ENCODE assay signal across 10 cellular contexts in the genomic region with DNA sequence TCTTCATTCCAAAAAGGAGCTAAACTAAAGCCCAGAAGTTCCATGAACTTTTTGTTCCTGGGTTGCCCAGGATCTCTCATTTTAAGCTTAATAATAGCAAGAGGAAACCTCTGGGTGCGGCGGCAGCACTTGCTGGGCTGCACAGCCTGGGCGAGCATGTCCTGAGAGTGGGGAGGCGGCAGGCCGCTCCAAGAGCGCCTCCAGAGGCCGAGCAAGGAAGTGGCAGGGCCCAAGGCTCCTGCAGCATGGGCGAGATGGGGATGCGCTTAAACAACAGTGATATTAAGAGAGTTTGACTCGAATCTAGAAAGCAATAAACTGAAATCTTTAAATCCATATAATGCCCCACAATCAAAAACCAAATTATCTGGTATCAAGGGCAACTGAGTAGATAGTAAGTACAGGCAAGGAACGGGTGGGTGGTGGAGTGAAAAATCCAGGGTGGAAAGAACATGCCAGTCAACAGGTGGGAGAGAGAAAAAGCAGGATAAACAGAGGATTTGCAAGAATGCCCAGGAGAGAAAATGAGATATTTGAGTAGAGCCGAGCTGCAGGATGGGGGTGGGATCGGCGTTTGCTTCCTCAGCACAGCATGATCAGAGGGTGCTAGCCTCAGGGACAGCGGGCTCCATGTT. TPM values are rescaled to one million over a fixed set of nuclear protein-coding genes. Genes with fewer than 3 reads are reported as not detected.
DNase-seq lines count a peak whose midpoint lies in the region; ATAC-seq, FAIRE-seq and TF ChIP-seq lines count a peak whose summit lies in the region.
"Had no signal": no experiment of that assay in that cellular context is flagged by ENCODE, and none has a peak within 500 bp of the region (broad histone marks: within the 10 kb centered on the region; RNA-seq: fewer than 3 reads in every experiment).

No MANE protein-coding gene starts in this region.

- H3K27ac Mint-ChIP-seq in T-helper 2 cell treated with Interferon-gamma antibody and Interleukin-4, amounts not matched to agents 5 μg/mL and 100 μg/mL, for 36 hours = no peak overlapping the region
- H3K27ac Mint-ChIP-seq: naive B cell had no signal

- peak; percentile 84 for ATAC-seq in GM19455 (IDR thresholded peaks at IDR 0.05; ENCODE audit: unreplicated experiment)
- peak; percentile 91 for ATAC-seq in HG03457 (IDR thresholded peaks at IDR 0.05; ENCODE audit: unreplicated experiment)

- H3K27me3 Mint-ChIP-seq in T-helper 2 cell treated with Interferon-gamma antibody and Interleukin-4, amounts not matched to agents 5 μg/mL and 100 μg/mL, for 36 hours (ENCODE audit: low read depth) = peaks cover 2% of the 10 kb centered on the region

- no peaks in the 10 kb centered on the region for H3K9me3 Mint-ChIP-seq in T-helper 2 cell treated with Interferon-gamma antibody and Interleukin-4, amounts not matched to agents 5 μg/mL and 100 μg/mL, for 36 hours
- H3K9me3 Mint-ChIP-seq: naive B cell had no signal

- no peaks in the 10 kb centered on the region for H3K9me3 ChIP-seq in small intestine (ENCODE audit: control insufficient read depth, low read depth)

- TF ChIP-seq CTCF in D721Med (IDR thresholded peaks at IDR 0.05; ENCODE audit: insufficient read depth, missing control alignments) (peak; percentile 83), fibroblast of pulmonary artery (IDR thresholded peaks at IDR 0.05; ENCODE audit: low read length, missing control alignments) (peak; percentile 52)

- no peak overlapping the region for H3K27ac ChIP-seq in small intestine (ENCODE audit: low read depth in 1 of 2, low read length in 1 of 2)
- H3K27ac ChIP-seq: SK-N-MC had no signal

- H3K4me3 ChIP-seq in fibroblast of pulmonary artery (replicated peaks; ENCODE audit: low read depth, low read length) = no peak overlapping the region
- H3K4me3 ChIP-seq in small intestine (ENCODE audit: low read depth in 1 of 2, low read length in 2 of 2) = no peak overlapping the region
- H3K4me3 ChIP-seq: SK-N-MC had no signal

- H3K36me3 ChIP-seq in small intestine (ENCODE audit: control insufficient read depth in 2 of 2, insufficient read depth in 2 of 2, low read length in 2 of 2) = no peaks in the 10 kb centered on the region

- no peaks in the 10 kb centered on the region for H3K4me1 ChIP-seq in small intestine (ENCODE audit: control insufficient read depth in 2 of 2, insufficient read depth in 1 of 2, low read depth in 1 of 2, low read length in 1 of 2)

- no peak overlapping the region for H3K4me3 Mint-ChIP-seq in T-helper 2 cell treated with Interferon-gamma antibody and Interleukin-4, amounts not matched to agents 5 μg/mL and 100 μg/mL, for 36 hours
- H3K4me3 Mint-ChIP-seq: naive B cell had no signal

- no peaks in the 10 kb centered on the region for H3K27me3 ChIP-seq in small intestine (ENCODE audit: control insufficient read depth in 2 of 2, insufficient read depth in 2 of 2, low read length in 2 of 2)

- WGBS in small intestine, 3 donors = 29 to 33% (median 33%) methylated on average over 15 of the region's 15 CpGs

- DNase-seq in D721Med (ENCODE audit: insufficient read length, low spot score) (no peak), fibroblast of pulmonary artery (ENCODE audit: low read depth) (no peak), small intestine (peak; percentile 34), activated gamma-delta T cell (lab: John Stamatoyannopoulos, UW) (no peak), NCI-H2227 treated with DMSO at 0.1 percent for 48 hours (lab: John Stamatoyannopoulos, UW) (no peak)
- peak; percentile 8 for DNase-seq in T-helper 2 cell treated with Interferon-gamma antibody and Interleukin-4, amounts not matched to agents 5 μg/mL and 100 μg/mL, for 36 hours (ENCODE audit: low spot score)
- DNase-seq: naive B cell had no signal

- no peak for FAIRE-seq in D721Med (lab: Jason Lieb, UNC)
- no peak for FAIRE-seq in small intestine (lab: Jason Lieb, UNC)

- no peaks in the 10 kb centered on the region for H3K4me1 Mint-ChIP-seq in T-helper 2 cell treated with Interferon-gamma antibody and Interleukin-4, amounts not matched to agents 5 μg/mL and 100 μg/mL, for 36 hours (ENCODE audit: low read depth)

- no peaks in the 10 kb centered on the region for H3K36me3 Mint-ChIP-seq in T-helper 2 cell treated with Interferon-gamma antibody and Interleukin-4, amounts not matched to agents 5 μg/mL and 100 μg/mL, for 36 hours (ENCODE audit: low read depth)
- H3K36me3 Mint-ChIP-seq: naive B cell had no signal

RNA-seq across cellular contexts. Expression of gene TNR, which starts 14.1 kb away (rescaled TPM):
- polyA plus RNA-seq in small intestine = under 1 TPM in 1 of 3 donors, not detected in 2; 0.03 TPM

Comparison
In these comparisons a context has a peak if more than half of its experiments do, and no peak if none do; other contexts are left out.
1. DNase-seq: peak in T-helper 2 cell treated with Interferon-gamma antibody and Interleukin-4, amounts not matched to agents 5 μg/mL and 100 μg/mL, for 36 hours (single experiment) and small intestine (single experiment); none in D721Med (single experiment), fibroblast of pulmonary artery (single experiment), activated gamma-delta T cell (single experiment) and NCI-H2227 treated with DMSO at 0.1 percent for 48 hours (single experiment).